19 cellular contexts compared by ENCODE assay signal in genomic region chr2:239978381-239978780, GRCh38. TPM values are rescaled to one million over a fixed set of nuclear protein-coding genes. Genes with fewer than 3 reads are reported as not detected.
DNase-seq lines count a peak whose midpoint lies in the region; ATAC-seq and TF ChIP-seq lines count a peak whose summit lies in the region.
"Had no signal": no experiment of that assay in that cellular context is flagged by ENCODE, and none has a peak within 500 bp of the region (broad histone marks: within the 10 kb centered on the region; RNA-seq: fewer than 3 reads in every experiment).

No MANE protein-coding gene starts in this region.

- H3K27me3 Mint-ChIP-seq in activated T-cell treated with anti-CD3 and anti-CD28 coated beads, Interleukin-2, amount 50 U/mL, for 24 hours = no peaks in the 10 kb centered on the region
- H3K27me3 Mint-ChIP-seq in activated T-cell treated with anti-CD3 and anti-CD28 coated beads, Interleukin-2, amount 50 U/mL, for 72 hours (ENCODE audit: low read depth) = no peaks in the 10 kb centered on the region
- H3K27me3 Mint-ChIP-seq: IgD-negative memory B cell, memory B cell had no signal

- peaks cover 3% of the 10 kb centered on the region for H3K36me3 ChIP-seq in mammary epithelial cell (ENCODE audit: insufficient read depth, low read length)

- BruUV-seq in mammary epithelial cell (replicated peaks; lab: Mats Ljungman, UMichigan) = no TSS peak

- WGBS in mammary epithelial cell (ENCODE audit: low coverage, missing lambda C conversion rate) = 95% methylated on average over 8 of the region's 8 CpGs

- H3K27ac ChIP-seq in mammary epithelial cell (ENCODE audit: insufficient read depth, low read depth, low read length) = no peak overlapping the region
- H3K27ac ChIP-seq: A549, right lobe of liver had no signal

- no peaks in the 10 kb centered on the region for H3K27me3 ChIP-seq in mammary epithelial cell (ENCODE audit: insufficient read depth, low read length)
- H3K27me3 ChIP-seq: right lobe of liver had no signal

- peak overlapping the region; percentile 13 for H3K27ac Mint-ChIP-seq in activated T-cell treated with anti-CD3 and anti-CD28 coated beads, Interleukin-2, amount 50 U/mL, for 24 hours
- H3K27ac Mint-ChIP-seq in activated T-cell treated with anti-CD3 and anti-CD28 coated beads, Interleukin-2, amount 50 U/mL, for 72 hours = no peak overlapping the region
- H3K27ac Mint-ChIP-seq: IgD-negative memory B cell, memory B cell had no signal

- H3K4me3 Mint-ChIP-seq in activated T-cell treated with anti-CD3 and anti-CD28 coated beads, Interleukin-2, amount 50 U/mL, for 24 hours = no peak overlapping the region
- no peak overlapping the region for H3K4me3 Mint-ChIP-seq in activated T-cell treated with anti-CD3 and anti-CD28 coated beads, Interleukin-2, amount 50 U/mL, for 72 hours
- H3K4me3 Mint-ChIP-seq: memory B cell, neural crest cell had no signal

- DNase-seq in activated T-cell treated with anti-CD3 and anti-CD28 coated beads, Interleukin-2, amount 50 U/mL, for 24 hours = no peak
- DNase-seq in activated T-cell treated with anti-CD3 and anti-CD28 coated beads, Interleukin-2, amount 50 U/mL, for 72 hours = no peak
- peak; percentile 57 for DNase-seq in mammary epithelial cell
- peak; percentile 54 for DNase-seq in islet precursor cell
- peak; percentile 29 for DNase-seq in ureter (ENCODE audit: low spot score)
- DNase-seq in activated T-cell treated with anti-CD3 and anti-CD28 coated beads, Interleukin-2, amount 50 U/mL, for 48 hours = no peak
- DNase-seq: activated gamma-delta T cell treated with Interleukin-2 at 50 U/mL for 16 hours, NCI-H1105, NCI-H774, right lobe of liver had no signal

- no peaks in the 10 kb centered on the region for H3K4me1 ChIP-seq in mammary epithelial cell (ENCODE audit: insufficient read depth, low read length)
- H3K4me1 ChIP-seq: A549, right lobe of liver had no signal

- no peaks in the 10 kb centered on the region for H4K20me1 ChIP-seq in mammary epithelial cell (ENCODE audit: insufficient read depth, low read length)

- H3K4me1 Mint-ChIP-seq in activated T-cell treated with anti-CD3 and anti-CD28 coated beads, Interleukin-2, amount 50 U/mL, for 24 hours (ENCODE audit: low read depth) = no peaks in the 10 kb centered on the region
- H3K4me1 Mint-ChIP-seq in activated T-cell treated with anti-CD3 and anti-CD28 coated beads, Interleukin-2, amount 50 U/mL, for 72 hours (ENCODE audit: low read depth) = no peaks in the 10 kb centered on the region
- H3K4me1 Mint-ChIP-seq: IgD-negative memory B cell, neural crest cell had no signal

- H3K4me3 ChIP-seq in mammary epithelial cell (replicated peaks in 1 of 3; ENCODE audit: insufficient read depth in 1 of 3, low read depth in 2 of 3, low read length in 3 of 3) = no peak overlapping the region
- H3K4me3 ChIP-seq: A549, right lobe of liver had no signal

- H2AFZ ChIP-seq in mammary epithelial cell (ENCODE audit: low read depth, low read length) = no peak overlapping the region

- H3K36me3 Mint-ChIP-seq in activated T-cell treated with anti-CD3 and anti-CD28 coated beads, Interleukin-2, amount 50 U/mL, for 24 hours (ENCODE audit: low read depth) = peaks cover 95% of the 10 kb centered on the region
- H3K36me3 Mint-ChIP-seq in activated T-cell treated with anti-CD3 and anti-CD28 coated beads, Interleukin-2, amount 50 U/mL, for 72 hours (ENCODE audit: insufficient read depth in 2 of 2) = peaks cover 0 to 9% of the 10 kb centered on the region in 2 donors

- intact Hi-C loops in mammary epithelial cell (cut with micrococcal nuclease) = no loop called here

- peaks cover 10% of the 10 kb centered on the region for H3K79me2 ChIP-seq in mammary epithelial cell (ENCODE audit: insufficient read depth, low read length)

- no peak for TF ChIP-seq CTCF in mammary epithelial cell (conservative IDR thresholded peaks at IDR 0.05 in 1 of 2, IDR thresholded peaks at IDR 0.05 in 1 of 2; ENCODE audit: extremely low read depth in 1 of 2, insufficient read depth in 1 of 2, low read depth in 1 of 2, low read length in 2 of 2)

- H3K9me3 Mint-ChIP-seq in activated T-cell treated with anti-CD3 and anti-CD28 coated beads, Interleukin-2, amount 50 U/mL, for 24 hours = no peaks in the 10 kb centered on the region
- H3K9me3 Mint-ChIP-seq in activated T-cell treated with anti-CD3 and anti-CD28 coated beads, Interleukin-2, amount 50 U/mL, for 72 hours = no peaks in the 10 kb centered on the region
- H3K9me3 Mint-ChIP-seq: neural crest cell had no signal

- in situ Hi-C loops in mammary epithelial cell (cut with MboI; ENCODE audit: low sequenced_read_pairs in 2 of 2) = loop anchor here in 1 of 2 donors (25.0 kb wide), 1 partner anchor 941 kb away; no protein-coding TSS in a partner anchor

- H3K9me3 ChIP-seq in mammary epithelial cell (replicated peaks; ENCODE audit: insufficient read depth, low read length) = no peaks in the 10 kb centered on the region
- H3K9me3 ChIP-seq: A549, right lobe of liver had no signal

- no peak overlapping the region for H3K9ac ChIP-seq in mammary epithelial cell (ENCODE audit: insufficient read depth, low read length)

- no peak overlapping the region for H3K4me2 ChIP-seq in mammary epithelial cell (ENCODE audit: insufficient read depth, low read depth, low read length)
- H3K4me2 ChIP-seq: A549 had no signal

- dilution Hi-C loops in mammary epithelial cell (cut with HindIII; ENCODE audit: low sequenced_read_pairs) = no loop called here

- ATAC-seq in activated T-cell treated with anti-CD3 and anti-CD28 coated beads, Interleukin-2, amount 50 U/mL, for 72 hours (replicated peaks in 1 of 2) = no peak
- ATAC-seq in GM19328 (IDR thresholded peaks at IDR 0.05; ENCODE audit: unreplicated experiment) (no peak), GM21528 (IDR thresholded peaks at IDR 0.05; ENCODE audit: low FRiP score, unreplicated experiment) (no peak)
- ATAC-seq: A549, right lobe of liver had no signal

- CTCF ChIA-PET in mammary epithelial cell (lab: Charles Lee; ENCODE audit: low non-redundant PET) = no interaction called here

RNA-seq across cellular contexts. Expression of gene NDUFA10, which starts 46.8 kb away (rescaled TPM):
- 100 to 1,000 TPM; 112 to 116 TPM for total RNA-seq in activated T-cell treated with anti-CD3 and anti-CD28 coated beads, Interleukin-2, amount 50 U/mL, for 72 hours
- 100 to 1,000 TPM in 1 of 2 donors, 10 to 100 TPM in 1; 75.2 to 127 TPM for total RNA-seq in mammary epithelial cell
- polyA plus RNA-seq in mammary epithelial cell = 119 TPM
- polyA minus RNA-seq in mammary epithelial cell = 72.8 TPM
- total RNA-seq in ureter = 130 TPM

RNA-seq across cellular contexts. Expression of gene OR6B2, which starts 51.8 kb away (rescaled TPM):
- total RNA-seq in activated T-cell treated with anti-CD3 and anti-CD28 coated beads, Interleukin-2, amount 50 U/mL, for 72 hours = not detected
- total RNA-seq in mammary epithelial cell = not detected
- not detected for polyA plus RNA-seq in mammary epithelial cell
- not detected for polyA minus RNA-seq in mammary epithelial cell
- total RNA-seq in ureter = not detected
- total RNA-seq: activated CD8-positive, alpha-beta memory T cell treated with anti-CD3 and anti-CD28 coated beads for 36 hours; G401; neural crest cell; right lobe of liver had no signal
- polyA plus RNA-seq: A549, IgD-negative memory B cell, thymus had no signal

Comparison
In these comparisons a context has a peak if more than half of its experiments do, and no peak if none do; other contexts are left out.
1. DNase-seq: peak in mammary epithelial cell (single experiment), islet precursor cell (single experiment) and ureter (single experiment); none in activated T-cell treated with anti-CD3 and anti-CD28 coated beads, Interleukin-2, amount 50 U/mL, for 24 hours (single experiment), activated T-cell treated with anti-CD3 and anti-CD28 coated beads, Interleukin-2, amount 50 U/mL, for 72 hours (0 of 2) and activated T-cell treated with anti-CD3 and anti-CD28 coated beads, Interleukin-2, amount 50 U/mL, for 48 hours (0 of 2).